ENCODE assay signal across 9 cellular contexts in the genomic region with DNA sequence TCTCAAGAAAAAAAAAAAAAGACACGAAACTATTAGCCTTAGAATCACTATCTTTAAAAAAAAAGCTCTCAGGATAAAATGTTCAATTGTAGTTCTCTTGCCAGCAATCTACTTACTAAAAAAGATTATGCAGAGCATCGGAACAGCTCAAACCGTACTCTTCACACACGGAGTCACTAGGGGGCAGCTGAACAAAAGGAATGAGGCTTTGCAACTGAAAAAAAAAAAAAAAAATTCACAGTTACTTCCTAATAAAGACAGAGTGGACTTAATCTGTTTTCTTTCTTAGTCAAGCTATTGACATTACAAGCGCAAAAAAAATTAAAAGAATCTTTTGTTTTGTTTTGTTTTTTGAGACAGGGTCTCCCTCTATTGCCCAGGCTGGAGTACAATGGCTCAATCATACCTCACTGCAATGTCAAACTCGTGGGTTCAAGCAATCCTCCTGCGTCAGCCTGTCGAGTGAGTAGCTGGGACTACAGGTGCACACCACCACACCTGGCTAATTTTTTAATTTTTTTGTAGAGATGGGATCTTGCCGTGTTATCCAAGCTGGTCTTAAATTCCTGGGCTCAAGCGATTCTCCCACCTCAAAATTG. TPM values are rescaled to one million over a fixed set of nuclear protein-coding genes. Genes with fewer than 3 reads are reported as not detected.
A peak's percentile ranks its signal among the peaks of the same experiment; 100 is the strongest.
DNase-seq lines count a peak whose midpoint lies in the region; ATAC-seq and TF ChIP-seq lines count a peak whose summit lies in the region.
"Had no signal": no experiment of that assay in that cellular context is flagged by ENCODE, and none has a peak within 500 bp of the region (broad histone marks: within the 10 kb centered on the region; RNA-seq: fewer than 3 reads in every experiment).

No MANE protein-coding gene starts in this region.

- intact Hi-C loops in CD14-positive monocyte (cut with micrococcal nuclease), result loop anchor here (5.0 to 10.0 kb wide), 2 partner anchors 325 to 327 kb away; no protein-coding TSS in a partner anchor

- peak; percentile 70 for TF ChIP-seq CTCF in CD14-positive monocyte (IDR thresholded peaks at IDR 0.05)
- peak; percentile 41 for TF ChIP-seq CTCF in nephron progenitor cell (IDR thresholded peaks at IDR 0.05)

- H3K27me3 Mint-ChIP-seq in CD14-positive monocyte (ENCODE audit: low read depth in 3 of 3) (no peaks in the 10 kb centered on the region), nephron progenitor cell (ENCODE audit: low read depth, poor library complexity) (no peaks in the 10 kb centered on the region)
- no peaks in the 10 kb centered on the region for H3K27me3 Mint-ChIP-seq in activated CD4-positive, alpha-beta T cell treated with anti-CD3 and anti-CD28 coated beads, Interleukin-2, amount 10 ng/mL, durations not matched to agents 7 days and 5 days
- H3K27me3 Mint-ChIP-seq: IgD-negative memory B cell had no signal

- H3K4me1 Mint-ChIP-seq in CD14-positive monocyte (no peaks in the 10 kb centered on the region), nephron progenitor cell (no peaks in the 10 kb centered on the region)
- no peaks in the 10 kb centered on the region for H3K4me1 Mint-ChIP-seq in activated CD4-positive, alpha-beta T cell treated with anti-CD3 and anti-CD28 coated beads, Interleukin-2, amount 10 ng/mL, durations not matched to agents 7 days and 5 days

- H3K27ac Mint-ChIP-seq in CD14-positive monocyte, result peak overlapping the region in 2 of 7 donors; percentile 20 to 35
- H3K27ac Mint-ChIP-seq in activated CD4-positive, alpha-beta T cell treated with anti-CD3 and anti-CD28 coated beads, Interleukin-2, amount 10 ng/mL, durations not matched to agents 7 days and 5 days, result peak overlapping the region; percentile 50
- H3K27ac Mint-ChIP-seq in nephron progenitor cell, result no peak overlapping the region

- POLR2A ChIA-PET in activated CD4-positive, alpha-beta T cell treated with anti-CD3 and anti-CD28 coated beads, Interleukin-2, amount 10 ng/mL, durations not matched to agents 7 days and 5 days (lab: Charles Lee), result no interaction called here

- H3K9me3 Mint-ChIP-seq in CD14-positive monocyte (peaks cover 0 to 2% (median 0%) of the 10 kb centered on the region in 7 donors), nephron progenitor cell (peaks cover 5% of the 10 kb centered on the region)
- no peaks in the 10 kb centered on the region for H3K9me3 Mint-ChIP-seq in activated CD4-positive, alpha-beta T cell treated with anti-CD3 and anti-CD28 coated beads, Interleukin-2, amount 10 ng/mL, durations not matched to agents 7 days and 5 days
- H3K9me3 Mint-ChIP-seq: IgD-negative memory B cell had no signal

- no peak overlapping the region for H3K4me3 Mint-ChIP-seq in CD14-positive monocyte
- H3K4me3 Mint-ChIP-seq in activated CD4-positive, alpha-beta T cell treated with anti-CD3 and anti-CD28 coated beads, Interleukin-2, amount 10 ng/mL, durations not matched to agents 7 days and 5 days, result no peak overlapping the region
- no peak overlapping the region for H3K4me3 Mint-ChIP-seq in nephron progenitor cell
- H3K4me3 Mint-ChIP-seq: IgD-negative memory B cell had no signal

- peak; percentile 50 for DNase-seq in CD14-positive monocyte (ENCODE audit: low spot score)
- peak; percentile 80 for DNase-seq in H4 (ENCODE audit: low spot score)
- DNase-seq in NCI-H460 (ENCODE audit: extremely low read depth, low read depth), result peak; percentile 67
- DNase-seq in activated CD4-positive, alpha-beta T cell treated with anti-CD3 and anti-CD28 coated beads, Interleukin-2, amount 10 ng/mL, durations not matched to agents 7 days and 5 days, result peak; percentile 60
- DNase-seq in fibroblast of gingiva (ENCODE audit: low read depth), result peak; percentile 64
- DNase-seq in nephron progenitor cell, result peak; percentile 15

- ATAC-seq in HG03469 (IDR thresholded peaks at IDR 0.05; ENCODE audit: unreplicated experiment) (no peak), GM21526 (IDR thresholded peaks at IDR 0.05; ENCODE audit: low FRiP score, unreplicated experiment) (no peak)

- H3K36me3 Mint-ChIP-seq in CD14-positive monocyte (peaks cover 50 to 82% of the 10 kb centered on the region in 2 donors), nephron progenitor cell (ENCODE audit: low read depth) (peaks cover 61% of the 10 kb centered on the region)
- peaks cover 33% of the 10 kb centered on the region for H3K36me3 Mint-ChIP-seq in activated CD4-positive, alpha-beta T cell treated with anti-CD3 and anti-CD28 coated beads, Interleukin-2, amount 10 ng/mL, durations not matched to agents 7 days and 5 days (ENCODE audit: low read depth)

- CTCF ChIA-PET in activated CD4-positive, alpha-beta T cell treated with anti-CD3 and anti-CD28 coated beads, Interleukin-2, amount 10 ng/mL, durations not matched to agents 7 days and 5 days (lab: Charles Lee), result interaction anchor here (0.6 to 1.3 kb wide), 13 partner anchors 9 to 342 kb away, joined by 3 to 5 read pairs (median 3); no protein-coding TSS in a partner anchor

RNA-seq across cellular contexts. Expression of gene PMS2, which starts 11.5 kb away (rescaled TPM):
- 1 to 10 TPM; 3.8 to 5.1 TPM for polyA plus RNA-seq in CD14-positive monocyte
- 35.0 and 36.3 TPM in 2 replicates for total RNA-seq in H4 (2014; rRNA removed; shearing (Covaris generic))
- 20.4 and 24.8 TPM in 2 replicates for total RNA-seq in NCI-H460 (2014; rRNA removed; shearing (Covaris generic))
- 21.2 and 28.5 TPM in 2 replicates for polyA plus RNA-seq in NCI-H460 (2014; cell fraction: nucleus; rRNA removed)
- total RNA-seq in activated CD4-positive, alpha-beta T cell treated with anti-CD3 and anti-CD28 coated beads, Interleukin-2, amount 10 ng/mL, durations not matched to agents 7 days and 5 days, result 10 to 100 TPM; 24.0 to 24.6 TPM

RNA-seq across cellular contexts. Expression of gene AIMP2, which starts 11.8 kb away (rescaled TPM):
- polyA plus RNA-seq in CD14-positive monocyte, result 10 to 100 TPM; 32.7 to 33.5 TPM
- total RNA-seq in H4 (2014; rRNA removed; shearing (Covaris generic)), result 288 and 294 TPM in 2 replicates
- 110 and 134 TPM in 2 replicates for total RNA-seq in NCI-H460 (2014; rRNA removed; shearing (Covaris generic))
- polyA plus RNA-seq in NCI-H460 (2014; cell fraction: nucleus; rRNA removed), result 77.1 and 78.3 TPM in 2 replicates
- 10 to 100 TPM; 31.3 to 32.3 TPM for total RNA-seq in activated CD4-positive, alpha-beta T cell treated with anti-CD3 and anti-CD28 coated beads, Interleukin-2, amount 10 ng/mL, durations not matched to agents 7 days and 5 days

RNA-seq across cellular contexts. Expression of gene RSPH10B, which starts 26.8 kb away (rescaled TPM):
- not detected for polyA plus RNA-seq in CD14-positive monocyte
- total RNA-seq in H4 (2014; rRNA removed; shearing (Covaris generic)), result not detected in 2 replicates
- total RNA-seq in NCI-H460 (2014; rRNA removed; shearing (Covaris generic)), result not detected in 2 replicates
- not detected in 2 replicates for polyA plus RNA-seq in NCI-H460 (2014; cell fraction: nucleus; rRNA removed)
- not detected for total RNA-seq in activated CD4-positive, alpha-beta T cell treated with anti-CD3 and anti-CD28 coated beads, Interleukin-2, amount 10 ng/mL, durations not matched to agents 7 days and 5 days
- polyA plus RNA-seq: IgD-negative memory B cell had no signal

RNA-seq across cellular contexts. Expression of gene ANKRD61, which starts 33.9 kb away (rescaled TPM):
- polyA plus RNA-seq in CD14-positive monocyte, result not detected
- total RNA-seq in H4 (2014; rRNA removed; shearing (Covaris generic)), result 1.3 TPM in 1 of 2 replicates, not detected in the other
- 0.46 and 0.72 TPM in 2 replicates for total RNA-seq in NCI-H460 (2014; rRNA removed; shearing (Covaris generic))
- polyA plus RNA-seq in NCI-H460 (2014; cell fraction: nucleus; rRNA removed), result 0.33 and 0.44 TPM in 2 replicates
- under 1 TPM in 1 of 2 experiments, not detected in 1; 0.22 TPM for total RNA-seq in activated CD4-positive, alpha-beta T cell treated with anti-CD3 and anti-CD28 coated beads, Interleukin-2, amount 10 ng/mL, durations not matched to agents 7 days and 5 days

Comparison
In these comparisons a context has a peak if more than half of its experiments do, and no peak if none do; other contexts are left out.
1. DNase-seq: peak in every context shown above with its lines; median percentile 80 in H4; 67 in NCI-H460; 64 in fibroblast of gingiva; 60 in activated CD4-positive, alpha-beta T cell treated with anti-CD3 and anti-CD28 coated beads, Interleukin-2, amount 10 ng/mL, durations not matched to agents 7 days and 5 days; 50 in CD14-positive monocyte; 15 in nephron progenitor cell.